In the genomic region with DNA sequence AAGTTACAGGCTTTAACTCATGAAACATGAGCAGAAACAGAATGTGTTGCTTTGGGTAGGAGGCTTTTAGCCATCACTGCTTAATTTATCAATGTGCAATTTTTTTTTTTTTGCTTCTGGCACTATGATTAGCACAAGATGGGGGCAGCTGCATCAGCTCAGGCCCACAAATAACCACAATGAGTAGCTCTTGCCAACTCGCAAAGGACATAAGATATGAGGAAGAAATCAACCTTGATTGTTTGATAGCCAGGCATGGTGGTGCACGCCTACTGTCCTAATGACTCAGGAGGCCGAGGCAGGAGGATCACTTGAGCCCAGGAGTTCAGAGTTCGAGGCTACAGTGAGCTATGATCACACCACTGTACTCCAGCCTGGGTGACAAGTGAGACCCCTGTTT, we compare ENCODE assay signal across 16 cellular contexts. TPM values are rescaled to one million over a fixed set of nuclear protein-coding genes. Genes with fewer than 3 reads are reported as not detected.
DNase-seq lines count a peak whose midpoint lies in the region; ATAC-seq and TF ChIP-seq lines count a peak whose summit lies in the region.
"Had no signal": no experiment of that assay in that cellular context is flagged by ENCODE, and none has a peak within 500 bp of the region (broad histone marks: within the 10 kb centered on the region; RNA-seq: fewer than 3 reads in every experiment).

No MANE protein-coding gene starts in this region.

- peaks cover 52% of the 10 kb centered on the region for H3K4me1 Mint-ChIP-seq in CD4-positive, alpha-beta T cell (ENCODE audit: low read depth)
- peaks cover 43% of the 10 kb centered on the region for H3K4me1 Mint-ChIP-seq in activated CD4-positive, alpha-beta memory T cell treated with anti-CD3 and anti-CD28 coated beads, Interleukin-2, amount 10 ng/mL, durations not matched to agents 7 days and 5 days
- H3K4me1 Mint-ChIP-seq in activated T-cell treated with anti-CD3 and anti-CD28 coated beads, Interleukin-2, amount 50 U/mL, for 4 hours (ENCODE audit: low read depth), result peaks cover 49% of the 10 kb centered on the region

- no peak for ATAC-seq in left lung
- no peak for ATAC-seq in CD4-positive, alpha-beta T cell (ENCODE audit: poor library complexity)
- no peak for ATAC-seq in activated T-cell treated with anti-CD3 and anti-CD28 coated beads, Interleukin-2, amount 50 U/mL, for 4 hours
- ATAC-seq: pancreas had no signal

- H3K4me1 ChIP-seq in adipocyte (ENCODE audit: control insufficient read depth, insufficient read depth, low read length) (peaks cover 80% of the 10 kb centered on the region), left lung (peaks cover 60 to 93% of the 10 kb centered on the region in 2 donors), stomach (peaks cover 26 to 98% (median 53%) of the 10 kb centered on the region in 4 donors)

- no peaks in the 10 kb centered on the region for H3K27me3 ChIP-seq in adipocyte (replicated peaks; ENCODE audit: control insufficient read depth, insufficient read depth, low read length)
- no peaks in the 10 kb centered on the region for H3K27me3 ChIP-seq in left lung
- H3K27me3 ChIP-seq in stomach, result no peaks in the 10 kb centered on the region
- no peaks in the 10 kb centered on the region for H3K27me3 ChIP-seq in CD4-positive, alpha-beta T cell (ENCODE audit: control insufficient read depth, insufficient read depth, low read length)
- H3K27me3 ChIP-seq: pancreas, thyroid gland had no signal

- TF ChIP-seq CTCF in left lung (IDR thresholded peaks at IDR 0.05) (no peak), stomach (IDR thresholded peaks at IDR 0.05) (no peak)
- TF ChIP-seq CTCF in CD4-positive, alpha-beta T cell (IDR thresholded peaks at IDR 0.05), result no peak

- CTCF ChIA-PET in CD4-positive, alpha-beta T cell (lab: Charles Lee), result no interaction called here
- CTCF ChIA-PET in activated CD4-positive, alpha-beta memory T cell treated with anti-CD3 and anti-CD28 coated beads, Interleukin-2, amount 10 ng/mL, durations not matched to agents 7 days and 5 days (lab: Charles Lee), result no interaction called here

- no peaks in the 10 kb centered on the region for H3K27me3 Mint-ChIP-seq in CD4-positive, alpha-beta T cell
- H3K27me3 Mint-ChIP-seq in activated CD4-positive, alpha-beta memory T cell treated with anti-CD3 and anti-CD28 coated beads, Interleukin-2, amount 10 ng/mL, durations not matched to agents 7 days and 5 days, result no peaks in the 10 kb centered on the region
- no peaks in the 10 kb centered on the region for H3K27me3 Mint-ChIP-seq in activated T-cell treated with anti-CD3 and anti-CD28 coated beads, Interleukin-2, amount 50 U/mL, for 4 hours (ENCODE audit: low read depth)
- H3K27me3 Mint-ChIP-seq: IgD-negative memory B cell had no signal

- H3K9ac ChIP-seq in adipocyte (ENCODE audit: low read length), result peak overlapping the region; percentile 56

- H3K27ac Mint-ChIP-seq in CD4-positive, alpha-beta T cell, result no peak overlapping the region
- no peak overlapping the region for H3K27ac Mint-ChIP-seq in activated CD4-positive, alpha-beta memory T cell treated with anti-CD3 and anti-CD28 coated beads, Interleukin-2, amount 10 ng/mL, durations not matched to agents 7 days and 5 days

- H3K36me3 Mint-ChIP-seq in CD4-positive, alpha-beta T cell (ENCODE audit: low read depth), result peaks cover 9% of the 10 kb centered on the region
- H3K36me3 Mint-ChIP-seq in activated CD4-positive, alpha-beta memory T cell treated with anti-CD3 and anti-CD28 coated beads, Interleukin-2, amount 10 ng/mL, durations not matched to agents 7 days and 5 days (ENCODE audit: low read depth), result peaks cover 13% of the 10 kb centered on the region
- peaks cover 4% of the 10 kb centered on the region for H3K36me3 Mint-ChIP-seq in activated T-cell treated with anti-CD3 and anti-CD28 coated beads, Interleukin-2, amount 50 U/mL, for 4 hours (ENCODE audit: insufficient read depth)

- no peaks in the 10 kb centered on the region for H3K9me3 ChIP-seq in adipocyte (ENCODE audit: control insufficient read depth, low read length)
- no peaks in the 10 kb centered on the region for H3K9me3 ChIP-seq in left lung
- H3K9me3 ChIP-seq in stomach, result no peaks in the 10 kb centered on the region
- H3K9me3 ChIP-seq in CD4-positive, alpha-beta T cell (ENCODE audit: control insufficient read depth, low read length), result no peaks in the 10 kb centered on the region
- H3K9me3 ChIP-seq: HAP-1, pancreas, thyroid gland had no signal

- TF ChIP-seq POLR2A in stomach (IDR thresholded peaks at IDR 0.05), result no peak

- H3K9me3 Mint-ChIP-seq in CD4-positive, alpha-beta T cell, result no peaks in the 10 kb centered on the region
- H3K9me3 Mint-ChIP-seq in activated CD4-positive, alpha-beta memory T cell treated with anti-CD3 and anti-CD28 coated beads, Interleukin-2, amount 10 ng/mL, durations not matched to agents 7 days and 5 days, result no peaks in the 10 kb centered on the region
- no peaks in the 10 kb centered on the region for H3K9me3 Mint-ChIP-seq in activated T-cell treated with anti-CD3 and anti-CD28 coated beads, Interleukin-2, amount 50 U/mL, for 4 hours
- H3K9me3 Mint-ChIP-seq: IgD-negative memory B cell had no signal

- DNase-seq in NCI-H446 treated with DMSO at 0.1 percent for 48 hours (lab: John Stamatoyannopoulos, UW) (peak; percentile 48), adipocyte (ENCODE audit: low read depth) (no peak), left lung (no peak), stomach (no peak)
- DNase-seq in CD4-positive, alpha-beta T cell, result no peak
- no peak for DNase-seq in activated CD4-positive, alpha-beta memory T cell treated with anti-CD3 and anti-CD28 coated beads, Interleukin-2, amount 10 ng/mL, durations not matched to agents 7 days and 5 days
- DNase-seq in activated T-cell treated with anti-CD3 and anti-CD28 coated beads, Interleukin-2, amount 50 U/mL, for 4 hours, result no peak
- DNase-seq: activated CD4-positive, CD25-positive, alpha-beta regulatory T cell treated with anti-CD3 and anti-CD28 coated beads, Interleukin-2, amount 50 U/mL, for 72 hours; cortex of kidney; mesendoderm; NCI-H1092; pancreas; stimulated activated CD4-positive, alpha-beta T cell treated with anti-CD3 and anti-CD28 coated beads, Interleukin-15, amount 100 ng/mL, for 24 hours; thyroid gland had no signal

- no peak for TF ChIP-seq EP300 in stomach (IDR thresholded peaks at IDR 0.05)

- intact Hi-C loops in left lung (cut with DNase I) (no loop called here), stomach (cut with DNase I; ENCODE audit: low total_unique reads) (no loop called here)
- intact Hi-C loops in CD4-positive, alpha-beta T cell (cut with DNase I, micrococcal nuclease), result loop anchor here in 1 of 2 experiments (5.0 kb wide), 2 partner anchors 99 to 194 kb away; no protein-coding TSS in a partner anchor

- WGBS in stomach, 5 donors, result 68 to 88% (median 80%) methylated on average over 4 of the region's 4 CpGs

- H3K27ac ChIP-seq in left lung (peak overlapping the region; percentile 24 to 35), stomach (peak overlapping the region in 4 of 5 donors; percentile 75 to 91 (median 84))
- no peak overlapping the region for H3K27ac ChIP-seq in CD4-positive, alpha-beta T cell (ENCODE audit: low read depth, low read length)
- H3K27ac ChIP-seq: pancreas had no signal

- H3K4me3 Mint-ChIP-seq in CD4-positive, alpha-beta T cell, result no peak overlapping the region
- no peak overlapping the region for H3K4me3 Mint-ChIP-seq in activated CD4-positive, alpha-beta memory T cell treated with anti-CD3 and anti-CD28 coated beads, Interleukin-2, amount 10 ng/mL, durations not matched to agents 7 days and 5 days
- H3K4me3 Mint-ChIP-seq in activated T-cell treated with anti-CD3 and anti-CD28 coated beads, Interleukin-2, amount 50 U/mL, for 4 hours, result no peak overlapping the region

- H3K36me3 ChIP-seq in adipocyte (ENCODE audit: control insufficient read depth, insufficient read depth, low read length, severe bottlenecking) (no peaks in the 10 kb centered on the region), left lung (peaks cover 0 to 10% of the 10 kb centered on the region in 2 donors), stomach (no peaks in the 10 kb centered on the region)
- H3K36me3 ChIP-seq: HAP-1, pancreas, thyroid gland had no signal

- H3K4me3 ChIP-seq in adipocyte (ENCODE audit: low read length), result no peak overlapping the region
- H3K4me3 ChIP-seq in left lung, result no peak overlapping the region
- no peak overlapping the region for H3K4me3 ChIP-seq in stomach
- H3K4me3 ChIP-seq: HAP-1, pancreas, thyroid gland had no signal

- POLR2A ChIA-PET in CD4-positive, alpha-beta T cell (lab: Charles Lee), result interaction anchor here (1.4 kb wide), 1 partner anchor 12 kb away, joined by 5 read pairs; a partner anchor contains a TSS
- POLR2A ChIA-PET in activated CD4-positive, alpha-beta memory T cell treated with anti-CD3 and anti-CD28 coated beads, Interleukin-2, amount 10 ng/mL, durations not matched to agents 7 days and 5 days (lab: Charles Lee), result interaction anchor here (0.9 kb wide), 1 partner anchor 103 kb away, joined by 4 read pairs; no protein-coding TSS in a partner anchor

RNA-seq across cellular contexts. Expression of a gene that starts 12.3 kb away (rescaled TPM):
- 10 to 100 TPM; 18.4 to 22.6 TPM for total RNA-seq in left lung
- 10 to 100 TPM in 2 of 5 donors, 1 to 10 TPM in 3; 2.3 to 18.3 (median 7.0) TPM for total RNA-seq in stomach
- polyA plus RNA-seq in stomach, result 1 to 10 TPM; 4.2 to 6.0 (median 4.7) TPM
- total RNA-seq in CD4-positive, alpha-beta T cell, result 10 to 100 TPM; 11.6 to 12.6 TPM
- 10 to 100 TPM; 19.6 to 22.6 TPM for total RNA-seq in activated CD4-positive, alpha-beta memory T cell treated with anti-CD3 and anti-CD28 coated beads, Interleukin-2, amount 10 ng/mL, durations not matched to agents 7 days and 5 days
- 1 to 10 TPM; 4.1 to 5.4 (median 4.6) TPM for total RNA-seq in activated T-cell treated with anti-CD3 and anti-CD28 coated beads, Interleukin-2, amount 50 U/mL, for 4 hours

RNA-seq across cellular contexts. Expression of a gene that starts 38.4 kb away (rescaled TPM):
- total RNA-seq in left lung, result 10 to 100 TPM; 41.9 to 42.9 TPM
- total RNA-seq in stomach, result 10 to 100 TPM in 2 of 5 donors, 1 to 10 TPM in 2, not detected in 1; 2.9 to 25.7 (median 11.8) TPM
- 10 to 100 TPM; 49.2 to 56.5 (median 53.6) TPM for polyA plus RNA-seq in stomach
- 1 to 10 TPM; 6.3 to 6.6 TPM for total RNA-seq in CD4-positive, alpha-beta T cell
- 10 to 100 TPM; 34.2 to 37.7 TPM for total RNA-seq in activated CD4-positive, alpha-beta memory T cell treated with anti-CD3 and anti-CD28 coated beads, Interleukin-2, amount 10 ng/mL, durations not matched to agents 7 days and 5 days
- 10 to 100 TPM; 66.0 to 75.5 (median 67.5) TPM for total RNA-seq in activated T-cell treated with anti-CD3 and anti-CD28 coated beads, Interleukin-2, amount 50 U/mL, for 4 hours
